1 cellular context compared by ENCODE assay signal in the genomic region with DNA sequence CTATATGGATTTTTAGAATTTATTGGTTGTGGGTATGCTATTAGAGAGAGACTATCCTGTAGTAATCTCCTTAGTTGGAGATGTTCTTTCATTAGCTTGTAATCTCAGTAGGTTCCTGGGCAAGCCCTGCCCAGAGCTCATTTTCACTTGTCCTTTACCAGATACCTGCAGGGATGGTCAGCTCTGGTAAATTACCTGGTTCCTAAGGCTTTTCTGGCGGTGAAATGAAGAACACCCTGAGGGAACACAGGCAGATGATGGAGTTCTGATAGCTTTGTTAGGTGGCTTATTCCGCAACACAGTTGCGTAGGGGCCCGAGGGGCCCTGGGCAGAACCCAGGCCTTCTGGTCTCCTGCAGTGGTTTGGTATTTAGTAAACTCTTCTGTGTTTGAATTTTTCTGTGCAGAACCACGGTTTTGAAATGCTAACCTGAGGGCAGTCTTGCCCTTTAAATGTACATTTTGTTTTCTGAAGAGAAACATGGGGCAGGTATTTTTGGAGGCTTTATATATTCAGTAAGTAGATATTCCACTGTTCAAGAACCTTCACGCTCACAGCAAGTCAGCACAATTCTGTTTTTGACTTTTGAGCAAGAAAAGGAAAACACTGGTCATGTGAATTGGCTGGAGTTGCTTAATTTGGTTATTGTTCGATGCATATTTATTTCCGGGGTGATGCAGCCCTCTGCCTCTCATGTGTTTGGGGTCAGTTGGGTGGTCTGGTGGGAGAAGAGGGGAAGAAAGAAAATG.
TF ChIP-seq lines count a peak whose summit lies in the region.

No MANE protein-coding gene starts in this region.

TF ChIP-seq in SK-N-SH treated with all-trans-retinoic acid at 6 μM for 48 hours, 23 proteins besides CTCF, POLR2A, EP300 and RAD21 (continued from another document):
- TF ChIP-seq ISL1 (CRISPR knock-in tag; IDR thresholded peaks at IDR 0.05) (no peak), ESRRG (CRISPR knock-in tag; IDR thresholded peaks at IDR 0.05) (no peak), GLIS3 (CRISPR knock-in tag; IDR thresholded peaks at IDR 0.05) (no peak), ZFP30 (CRISPR knock-in tag; IDR thresholded peaks at IDR 0.05) (no peak), RARB (CRISPR knock-in tag; IDR thresholded peaks at IDR 0.05) (no peak), ZNF8 (CRISPR knock-in tag; IDR thresholded peaks at IDR 0.05) (no peak)
